10 cellular contexts compared by ENCODE assay signal in the genomic region with DNA sequence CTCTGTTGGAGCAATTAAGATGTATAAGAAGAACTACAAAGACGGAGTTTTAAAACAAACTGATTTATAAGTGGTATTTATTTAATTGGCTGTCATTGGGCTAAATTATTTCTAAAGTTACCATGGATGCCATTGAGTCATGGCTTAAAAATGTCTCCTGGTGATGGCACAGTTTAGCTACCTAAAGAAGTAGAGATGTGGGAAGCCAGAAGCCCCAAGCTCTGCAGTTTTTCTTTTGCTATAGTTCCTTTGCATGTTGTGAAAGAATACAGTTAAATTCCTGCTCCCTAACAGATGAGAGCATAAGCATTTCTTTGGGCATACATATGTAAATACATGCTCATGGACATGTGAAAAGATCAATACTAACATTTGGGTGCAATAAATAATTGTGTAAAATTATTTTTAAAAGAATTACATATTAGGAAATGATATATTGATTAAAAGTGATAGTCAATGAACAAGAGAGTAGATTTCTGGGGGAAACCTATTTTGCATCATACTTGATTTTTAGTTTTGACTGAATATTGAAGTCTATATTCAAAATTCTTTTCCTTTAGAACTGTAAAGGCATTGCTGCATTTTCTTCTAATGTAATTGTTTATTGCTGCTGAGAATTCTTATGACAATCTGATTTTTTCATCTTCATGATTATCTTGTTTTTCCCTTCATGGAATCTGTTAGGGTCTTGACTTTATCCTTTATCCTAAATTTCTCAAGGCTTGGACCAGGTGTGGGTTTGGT. TPM values are rescaled to one million over a fixed set of nuclear protein-coding genes. Genes with fewer than 3 reads are reported as not detected.
DNase-seq lines count a peak whose midpoint lies in the region; ATAC-seq, FAIRE-seq and TF ChIP-seq lines count a peak whose summit lies in the region.
"Had no signal": no experiment of that assay in that cellular context is flagged by ENCODE, and none has a peak within 500 bp of the region (broad histone marks: within the 10 kb centered on the region; RNA-seq: fewer than 3 reads in every experiment).

No MANE protein-coding gene starts in this region.

- H3K4me1 ChIP-seq in DOHH2 (ENCODE audit: control insufficient read depth, low read length) = peaks cover 24% of the 10 kb centered on the region
- peaks cover 3 to 31% (median 9%) of the 10 kb centered on the region in 3 donors for H3K4me1 ChIP-seq in gastroesophageal sphincter

- H3K36me3 ChIP-seq in DOHH2 (ENCODE audit: control insufficient read depth, low read length) (peaks cover 27% of the 10 kb centered on the region), bronchial epithelial cell (ENCODE audit: control insufficient read depth, insufficient read depth, low read length) (no peaks in the 10 kb centered on the region), neural cell (ENCODE audit: insufficient read depth, low read length) (no peaks in the 10 kb centered on the region), gastroesophageal sphincter (peaks cover 0 to 27% of the 10 kb centered on the region in 2 donors)

- H3K4me2 ChIP-seq in DOHH2 (ENCODE audit: low read length) (peak overlapping the region; percentile 84), neural cell (ENCODE audit: low read length) (peak overlapping the region; percentile 35)

- WGBS in gastroesophageal sphincter (ENCODE audit: low coverage in 1 of 2), 2 donors = 31 to 33% methylated on average over 1 of the region's 1 CpG

- H4K20me1 ChIP-seq in DOHH2 (ENCODE audit: control insufficient read depth, insufficient read depth, low read depth, low read length) (peaks cover 4% of the 10 kb centered on the region; the same call in 1 of the 2 replicates), neural cell (ENCODE audit: insufficient read depth) (no peaks in the 10 kb centered on the region)

- H3K9me3 ChIP-seq in DOHH2 (ENCODE audit: control insufficient read depth, insufficient read depth, low read length) (no peaks in the 10 kb centered on the region), neural cell (ENCODE audit: low read length) (no peaks in the 10 kb centered on the region), gastroesophageal sphincter (no peaks in the 10 kb centered on the region)
- H3K9me3 ChIP-seq: Peyer's patch had no signal

- H3K9me2 ChIP-seq in DOHH2 (replicated peaks; ENCODE audit: control insufficient read depth, low read length) = no peaks in the 10 kb centered on the region
- no peaks in the 10 kb centered on the region for H3K9me2 ChIP-seq in neural cell (ENCODE audit: insufficient read depth, low read length)

- H3K79me2 ChIP-seq in DOHH2 (ENCODE audit: control insufficient read depth, low read length) (peaks cover 82% of the 10 kb centered on the region), neural cell (replicated peaks; ENCODE audit: insufficient read depth, low read length) (peaks cover 50% of the 10 kb centered on the region)

- TF ChIP-seq CTCF in DOHH2 (IDR thresholded peaks at IDR 0.05; ENCODE audit: low read depth, low read length, poor library complexity, severe bottlenecking) = no peak
- TF ChIP-seq CTCF in NB4 (IDR thresholded peaks at IDR 0.05; ENCODE audit: low read depth, low read length) = no peak
- no peak for TF ChIP-seq CTCF in bronchial epithelial cell (IDR thresholded peaks at IDR 0.05; ENCODE audit: insufficient read depth, low read length, severe bottlenecking)
- TF ChIP-seq CTCF in neural cell (IDR thresholded peaks at IDR 0.05; ENCODE audit: poor library complexity, severe bottlenecking) = no peak
- TF ChIP-seq CTCF in gastroesophageal sphincter (IDR thresholded peaks at IDR 0.05) = no peak

- FAIRE-seq in bronchial epithelial cell (lab: Jason Lieb, UNC) = no peak

- H3F3A ChIP-seq in DOHH2 (ENCODE audit: control insufficient read depth, insufficient read depth) (no peaks in the 10 kb centered on the region), neural cell (ENCODE audit: insufficient read depth, low read length, poor library complexity, severe bottlenecking) (no peaks in the 10 kb centered on the region)

- no peak for TF ChIP-seq EP300 in neural cell (conservative IDR thresholded peaks at IDR 0.05; ENCODE audit: poor library complexity, severe bottlenecking)
- TF ChIP-seq EP300 in gastroesophageal sphincter (IDR thresholded peaks at IDR 0.05) = no peak

- H3K4me3 ChIP-seq in DOHH2 (ENCODE audit: low read length) = 0 out of 2 replicates have a peak overlapping the region, but pooled peaks have one; percentile 8
- H3K4me3 ChIP-seq in NB4 (ENCODE audit: low read depth, low read length) = peak overlapping the region; percentile 81
- no peak overlapping the region for H3K4me3 ChIP-seq in bronchial epithelial cell (ENCODE audit: low read depth, low read length)
- H3K4me3 ChIP-seq in neural cell (ENCODE audit: low read length) = peak overlapping the region; percentile 80
- H3K4me3 ChIP-seq in gastroesophageal sphincter = no peak overlapping the region

- TF ChIP-seq POLR2A in NB4 (IDR thresholded peaks at IDR 0.05; ENCODE audit: extremely low read depth, insufficient read length) (no peak), gastroesophageal sphincter (IDR thresholded peaks at IDR 0.05) (no peak)

- no peak overlapping the region for H3K27ac ChIP-seq in DOHH2 (ENCODE audit: low read depth, low read length)
- no peak overlapping the region for H3K27ac ChIP-seq in neural cell (ENCODE audit: low read length)
- H3K27ac ChIP-seq in gastroesophageal sphincter = no peak overlapping the region
- H3K27ac ChIP-seq: foreskin keratinocyte, Peyer's patch had no signal

- H3K9ac ChIP-seq in neural cell (ENCODE audit: low read length) = no peak overlapping the region

- no peak for TF ChIP-seq RAD21 in neural cell (conservative IDR thresholded peaks at IDR 0.05)

- no peak for ATAC-seq in gastroesophageal sphincter
- ATAC-seq: foreskin keratinocyte had no signal

- no peak overlapping the region for H2AFZ ChIP-seq in neural cell (ENCODE audit: low read depth, low read length)

- no peaks in the 10 kb centered on the region for H3K27me3 ChIP-seq in DOHH2 (ENCODE audit: control insufficient read depth, low read length)
- H3K27me3 ChIP-seq in bronchial epithelial cell (ENCODE audit: control insufficient read depth, insufficient read depth, low read length) = no peaks in the 10 kb centered on the region
- no peaks in the 10 kb centered on the region for H3K27me3 ChIP-seq in neural cell (ENCODE audit: insufficient read depth, low read depth, low read length)
- no peaks in the 10 kb centered on the region for H3K27me3 ChIP-seq in gastroesophageal sphincter
- H3K27me3 ChIP-seq: foreskin keratinocyte, Peyer's patch had no signal

- DNase-seq in NB4 (ENCODE audit: low read depth) = no peak
- DNase-seq in bronchial epithelial cell (ENCODE audit: low read depth) = peak; percentile 37
- DNase-seq in DMS 273 treated with DMSO at 0.1 percent for 48 hours (lab: John Stamatoyannopoulos, UW) = no peak
- no peak for DNase-seq in NCI-H345 treated with DMSO at 0.1 percent for 48 hours (lab: John Stamatoyannopoulos, UW; ENCODE audit: unreplicated experiment)
- no peak for DNase-seq in COLO668 (lab: John Stamatoyannopoulos, UW; ENCODE audit: unreplicated experiment)
- DNase-seq: Peyer's patch had no signal

TF ChIP-seq in neural cell, 6 proteins besides CTCF, POLR2A, EP300 and RAD21:
- TF ChIP-seq MXI1 (conservative IDR thresholded peaks at IDR 0.05; ENCODE audit: poor library complexity, severe bottlenecking) = no peak
- no peak for TF ChIP-seq EZH2 (IDR thresholded peaks at IDR 0.05; ENCODE audit: borderline replicate concordance, insufficient read depth, low read length, poor library complexity, severe bottlenecking)
- TF ChIP-seq, protein P1, sequence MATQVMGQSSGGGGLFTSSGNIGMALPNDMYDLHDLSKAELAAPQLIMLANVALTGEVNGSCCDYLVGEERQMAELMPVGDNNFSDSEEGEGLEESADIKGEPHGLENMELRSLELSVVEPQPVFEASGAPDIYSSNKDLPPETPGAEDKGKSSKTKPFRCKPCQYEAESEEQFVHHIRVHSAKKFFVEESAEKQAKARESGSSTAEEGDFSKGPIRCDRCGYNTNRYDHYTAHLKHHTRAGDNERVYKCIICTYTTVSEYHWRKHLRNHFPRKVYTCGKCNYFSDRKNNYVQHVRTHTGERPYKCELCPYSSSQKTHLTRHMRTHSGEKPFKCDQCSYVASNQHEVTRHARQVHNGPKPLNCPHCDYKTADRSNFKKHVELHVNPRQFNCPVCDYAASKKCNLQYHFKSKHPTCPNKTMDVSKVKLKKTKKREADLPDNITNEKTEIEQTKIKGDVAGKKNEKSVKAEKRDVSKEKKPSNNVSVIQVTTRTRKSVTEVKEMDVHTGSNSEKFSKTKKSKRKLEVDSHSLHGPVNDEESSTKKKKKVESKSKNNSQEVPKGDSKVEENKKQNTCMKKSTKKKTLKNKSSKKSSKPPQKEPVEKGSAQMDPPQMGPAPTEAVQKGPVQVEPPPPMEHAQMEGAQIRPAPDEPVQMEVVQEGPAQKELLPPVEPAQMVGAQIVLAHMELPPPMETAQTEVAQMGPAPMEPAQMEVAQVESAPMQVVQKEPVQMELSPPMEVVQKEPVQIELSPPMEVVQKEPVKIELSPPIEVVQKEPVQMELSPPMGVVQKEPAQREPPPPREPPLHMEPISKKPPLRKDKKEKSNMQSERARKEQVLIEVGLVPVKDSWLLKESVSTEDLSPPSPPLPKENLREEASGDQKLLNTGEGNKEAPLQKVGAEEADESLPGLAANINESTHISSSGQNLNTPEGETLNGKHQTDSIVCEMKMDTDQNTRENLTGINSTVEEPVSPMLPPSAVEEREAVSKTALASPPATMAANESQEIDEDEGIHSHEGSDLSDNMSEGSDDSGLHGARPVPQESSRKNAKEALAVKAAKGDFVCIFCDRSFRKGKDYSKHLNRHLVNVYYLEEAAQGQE (IDR thresholded peaks at IDR 0.05; ENCODE audit: borderline replicate concordance) = no peak
- no peak for TF ChIP-seq POLR2AphosphoS5 (IDR thresholded peaks at IDR 0.05)
- no peak for TF ChIP-seq TAF1 (IDR thresholded peaks at IDR 0.05; ENCODE audit: low read depth)
- no peak for TF ChIP-seq SMC3 (conservative IDR thresholded peaks at IDR 0.05; ENCODE audit: poor library complexity)

RNA-seq across cellular contexts. Expression of a gene that starts 2.1 kb away (rescaled TPM):
- total RNA-seq in bronchial epithelial cell (79.8 and 88.2 TPM in 2 replicates), gastroesophageal sphincter (10 to 100 TPM; 52.6 to 70.4 (median 57.9) TPM)
- polyA plus RNA-seq in neural cell = 68.6 and 97.7 TPM in 2 replicates
- 158 and 186 TPM in 2 replicates for polyA minus RNA-seq in neural cell

RNA-seq across cellular contexts. Expression of a gene that starts 40.4 kb away (rescaled TPM):
- total RNA-seq in bronchial epithelial cell = 4.2 and 37.3 TPM in 2 replicates
- polyA plus RNA-seq in neural cell = 6.2 and 7.3 TPM in 2 replicates
- 6.3 and 7.1 TPM in 2 replicates for polyA minus RNA-seq in neural cell
- 1 to 10 TPM in 1 of 4 donors, under 1 TPM in 2, not detected in 1; 0.13 to 2.3 (median 0.16) TPM for total RNA-seq in gastroesophageal sphincter
- total RNA-seq: foreskin keratinocyte had no signal
- polyA plus RNA-seq: foreskin keratinocyte had no signal

Comparison
In these comparisons a context has a peak if more than half of its experiments do, and no peak if none do; other contexts are left out.
1. H3K4me3 ChIP-seq: peak in DOHH2 (single experiment), NB4 (single experiment) and neural cell (single experiment); none in bronchial epithelial cell (single experiment) and gastroesophageal sphincter (0 of 2).